ENCODE assay signal across 24 cellular contexts in genomic region chr1:10814312-10814711, GRCh38.
"Had no signal": no experiment of that assay in that cellular context is flagged by ENCODE, and none has a peak within 500 bp of the region (broad histone marks: within the 10 kb centered on the region; RNA-seq: fewer than 3 reads in every experiment).

No MANE protein-coding gene starts in this region.

- DNase-seq: activated CD4-positive, alpha-beta memory T cell treated with anti-CD3 and anti-CD28 coated beads for 36 hours; activated CD4-positive, alpha-beta T cell treated with anti-CD3 and anti-CD28 coated beads for 48 hours; activated gamma-delta T cell; activated T-cell treated with anti-CD3 and anti-CD28 coated beads, Interleukin-2, amount 50 U/mL, for 72 hours; anterior cingulate cortex; effector CD4-positive, alpha-beta T cell; erythroblast; foreskin keratinocyte; immature natural killer cell; kidney glomerular epithelial cell; left ventricle myocardium superior; mammary epithelial cell; T-helper 9 cell; testis had no signal

- H3K27ac ChIP-seq: foreskin keratinocyte, hepatocyte, parathyroid adenoma, right lobe of liver, testis had no signal

- H3K36me3 ChIP-seq: right lobe of liver had no signal

- H3K27me3 ChIP-seq: hepatocyte, right lobe of liver, testis had no signal

- H2AFZ ChIP-seq: hepatocyte, parathyroid adenoma had no signal

- H3K4me1 ChIP-seq: parathyroid adenoma, right lobe of liver had no signal

- H3K4me3 Mint-ChIP-seq: activated CD4-positive, alpha-beta memory T cell treated with anti-CD3 and anti-CD28 coated beads for 36 hours; activated naive CD4-positive, alpha-beta T cell treated with anti-CD3 and anti-CD28 coated beads, Interleukin-2, amount 50 U/mL, for 24 hours; activated T-cell treated with anti-CD3 and anti-CD28 coated beads, Interleukin-2, amount 50 U/mL, for 72 hours; brain; dendritic cell treated with granulocyte-macrophage colony-stimulating factor and Interleukin-4, amounts not matched to agents 40 ng/mL and 50 ng/mL, for 4 days; immature natural killer cell; mesothelial cell of epicardium; natural killer cell treated with Interleukin-12 subunit alpha and Interleukin-12 subunit beta and Interleukin-15 and Interleukin-18, amount 100 ng/mL, for 72 hours; stimulated activated memory B cell treated with anti-CD40 and anti-IgM and Interleukin-4, amounts not matched to agents 10 μg/mL and 1 μg/mL and 100 μg/mL, for 72 hours; type B pancreatic cell had no signal

- H3K4me1 Mint-ChIP-seq: activated naive CD4-positive, alpha-beta T cell treated with anti-CD3 and anti-CD28 coated beads, Interleukin-2, amount 50 U/mL, for 24 hours; immature natural killer cell; mesothelial cell of epicardium; stimulated activated memory B cell treated with anti-CD40 and anti-IgM and Interleukin-4, amounts not matched to agents 10 μg/mL and 1 μg/mL and 100 μg/mL, for 72 hours had no signal

- H3K27ac Mint-ChIP-seq: activated CD4-positive, alpha-beta memory T cell treated with anti-CD3 and anti-CD28 coated beads for 36 hours; activated naive CD4-positive, alpha-beta T cell treated with anti-CD3 and anti-CD28 coated beads, Interleukin-2, amount 50 U/mL, for 24 hours; activated T-cell treated with anti-CD3 and anti-CD28 coated beads, Interleukin-2, amount 50 U/mL, for 72 hours; dendritic cell treated with granulocyte-macrophage colony-stimulating factor and Interleukin-4, amounts not matched to agents 40 ng/mL and 50 ng/mL, for 4 days; immature natural killer cell; mesothelial cell of epicardium; natural killer cell treated with Interleukin-12 subunit alpha and Interleukin-12 subunit beta and Interleukin-15 and Interleukin-18, amount 100 ng/mL, for 72 hours; stimulated activated memory B cell treated with anti-CD40 and anti-IgM and Interleukin-4, amounts not matched to agents 10 μg/mL and 1 μg/mL and 100 μg/mL, for 72 hours; type B pancreatic cell had no signal

- H3K9me3 ChIP-seq: right lobe of liver, testis had no signal

- H3K4me3 ChIP-seq: hepatocyte, right lobe of liver, testis had no signal

- ATAC-seq: activated T-cell treated with anti-CD3 and anti-CD28 coated beads, Interleukin-2, amount 50 U/mL, for 72 hours; foreskin keratinocyte; left ventricle myocardium superior; natural killer cell treated with Interleukin-12 subunit alpha and Interleukin-12 subunit beta and Interleukin-15 and Interleukin-18, amount 100 ng/mL, for 72 hours; right lobe of liver; stimulated activated memory B cell treated with anti-CD40 and anti-IgM and Interleukin-4, amounts not matched to agents 10 μg/mL and 1 μg/mL and 100 μg/mL, for 72 hours had no signal

- H3K4me2 ChIP-seq: hepatocyte had no signal

- H3K36me3 Mint-ChIP-seq: activated CD4-positive, alpha-beta memory T cell treated with anti-CD3 and anti-CD28 coated beads for 36 hours; activated naive CD4-positive, alpha-beta T cell treated with anti-CD3 and anti-CD28 coated beads, Interleukin-2, amount 50 U/mL, for 24 hours; brain; immature natural killer cell; mesothelial cell of epicardium; natural killer cell treated with Interleukin-12 subunit alpha and Interleukin-12 subunit beta and Interleukin-15 and Interleukin-18, amount 100 ng/mL, for 72 hours; stimulated activated memory B cell treated with anti-CD40 and anti-IgM and Interleukin-4, amounts not matched to agents 10 μg/mL and 1 μg/mL and 100 μg/mL, for 72 hours; type B pancreatic cell had no signal

- H3K9me3 Mint-ChIP-seq: activated CD4-positive, alpha-beta memory T cell treated with anti-CD3 and anti-CD28 coated beads for 36 hours; activated naive CD4-positive, alpha-beta T cell treated with anti-CD3 and anti-CD28 coated beads, Interleukin-2, amount 50 U/mL, for 24 hours; activated T-cell treated with anti-CD3 and anti-CD28 coated beads, Interleukin-2, amount 50 U/mL, for 72 hours; dendritic cell treated with granulocyte-macrophage colony-stimulating factor and Interleukin-4, amounts not matched to agents 40 ng/mL and 50 ng/mL, for 4 days; immature natural killer cell; mesothelial cell of epicardium; natural killer cell treated with Interleukin-12 subunit alpha and Interleukin-12 subunit beta and Interleukin-15 and Interleukin-18, amount 100 ng/mL, for 72 hours; stimulated activated memory B cell treated with anti-CD40 and anti-IgM and Interleukin-4, amounts not matched to agents 10 μg/mL and 1 μg/mL and 100 μg/mL, for 72 hours; type B pancreatic cell had no signal

- H3K9ac ChIP-seq: parathyroid adenoma had no signal
